In genomic region chr7:45769626-45770025, GRCh38 we compare ENCODE assay signal across 8 cellular contexts.
A peak's percentile ranks its signal among the peaks of the same experiment; 100 is the strongest.
DNase-seq lines count a peak whose midpoint lies in the region; ATAC-seq and TF ChIP-seq lines count a peak whose summit lies in the region.
"Not testable (repeated sequence)": the region's sequence is repeated elsewhere in the genome, so short reads cannot be mapped to it uniquely, and the experiment has no call there.

No MANE protein-coding gene starts in this region.

- H2BK20ac ChIP-seq in H9 (ENCODE audit: low read depth, low read length, poor library complexity, severe bottlenecking) = not testable (repeated sequence)

- not testable (repeated sequence) for H3K36me3 Mint-ChIP-seq in H9 (ENCODE audit: insufficient read depth in 1 of 3, low read depth in 3 of 3); activated T-helper 17 cell treated with anti-CD3 and anti-CD28 coated beads, Interleukin-2, amount 50 U/mL, for 72 hours (ENCODE audit: low read depth); dendritic cell treated with granulocyte-macrophage colony-stimulating factor and Interleukin-4, amounts not matched to agents 40 ng/mL and 50 ng/mL, for 4 days (ENCODE audit: low read depth); naive B cell

- ATAC-seq in activated T-helper 17 cell treated with anti-CD3 and anti-CD28 coated beads, Interleukin-2, amount 50 U/mL, for 72 hours (replicated peaks); right cardiac atrium; naive B cell (ENCODE audit: low read depth in 2 of 2): not testable (repeated sequence)

- H3K4me3 Mint-ChIP-seq in H9 = peak overlapping the region; percentile 85 to 92
- H3K4me3 Mint-ChIP-seq in activated T-helper 17 cell treated with anti-CD3 and anti-CD28 coated beads, Interleukin-2, amount 50 U/mL, for 72 hours = peak overlapping the region; percentile 86
- H3K4me3 Mint-ChIP-seq in dendritic cell treated with granulocyte-macrophage colony-stimulating factor and Interleukin-4, amounts not matched to agents 40 ng/mL and 50 ng/mL, for 4 days = peak overlapping the region; percentile 86
- H3K4me3 Mint-ChIP-seq in naive B cell = peak overlapping the region; percentile 84 to 97 (median 96)

- not testable (repeated sequence) for H2AK5ac ChIP-seq in H9 (ENCODE audit: insufficient read length, low read length)

- not testable (repeated sequence) for H3K9me3 ChIP-seq in H9 (ENCODE audit: control insufficient read depth, low read depth, low read length); Peyer's patch; right cardiac atrium (ENCODE audit: control insufficient read depth, low read length); smooth muscle cell (replicated peaks; ENCODE audit: low read depth)

- not testable (repeated sequence) for H2BK12ac ChIP-seq in H9 (ENCODE audit: insufficient read length, low read depth, low read length)

- peak overlapping the region; percentile 84; the same call in 1 of the 2 replicates for H3K27ac ChIP-seq in ACC112 (ENCODE audit: low read depth, low read length)
- H3K27ac ChIP-seq in H9 (ENCODE audit: insufficient read length, low read depth, low read length); right cardiac atrium (ENCODE audit: low read length): not testable (repeated sequence)
- H3K27ac ChIP-seq in Peyer's patch = peak overlapping the region; percentile 82 to 88 (median 87)
- peak overlapping the region; percentile 90 for H3K27ac ChIP-seq in smooth muscle cell (ENCODE audit: low read depth)

- not testable (repeated sequence) for H4K5ac ChIP-seq in H9 (ENCODE audit: insufficient read length, low read depth, low read length)

- not testable (repeated sequence) for H3K4ac ChIP-seq in H9 (ENCODE audit: low read depth, low read length)

- H3K79me2 ChIP-seq in ACC112 (ENCODE audit: control insufficient read depth, insufficient read depth, low read length, unreplicated experiment) = peaks cover 22% of the 10 kb centered on the region
- H3K79me2 ChIP-seq in H9 (ENCODE audit: insufficient read depth, low read length) = not testable (repeated sequence)
- H3K79me2 ChIP-seq in smooth muscle cell (ENCODE audit: low read depth) = peaks cover 16% of the 10 kb centered on the region

- not testable (repeated sequence) for H3K18ac ChIP-seq in H9 (ENCODE audit: insufficient read length, low read depth, low read length)

- H3K27me3 Mint-ChIP-seq in H9 (ENCODE audit: low read depth); activated T-helper 17 cell treated with anti-CD3 and anti-CD28 coated beads, Interleukin-2, amount 50 U/mL, for 72 hours; dendritic cell treated with granulocyte-macrophage colony-stimulating factor and Interleukin-4, amounts not matched to agents 40 ng/mL and 50 ng/mL, for 4 days; naive B cell: not testable (repeated sequence)

- not testable (repeated sequence) for H4K8ac ChIP-seq in H9 (replicated peaks; ENCODE audit: insufficient read length, low read depth, low read length)

- not testable (repeated sequence) for H3F3A ChIP-seq in smooth muscle cell (ENCODE audit: low read depth)

- H3K27ac Mint-ChIP-seq in H9 (peak overlapping the region in 2 of 3 experiments; percentile 96 to 99; a peak in 3 of 7 replicates), naive B cell (peak overlapping the region; percentile 96 to 100 (median 99))
- H3K27ac Mint-ChIP-seq in activated T-helper 17 cell treated with anti-CD3 and anti-CD28 coated beads, Interleukin-2, amount 50 U/mL, for 72 hours = peak overlapping the region; percentile 96
- peak overlapping the region; percentile 97 for H3K27ac Mint-ChIP-seq in dendritic cell treated with granulocyte-macrophage colony-stimulating factor and Interleukin-4, amounts not matched to agents 40 ng/mL and 50 ng/mL, for 4 days

- H3K9me3 Mint-ChIP-seq in H9; activated T-helper 17 cell treated with anti-CD3 and anti-CD28 coated beads, Interleukin-2, amount 50 U/mL, for 72 hours; dendritic cell treated with granulocyte-macrophage colony-stimulating factor and Interleukin-4, amounts not matched to agents 40 ng/mL and 50 ng/mL, for 4 days; naive B cell: not testable (repeated sequence)

- not testable (repeated sequence) for H3K79me1 ChIP-seq in H9 (ENCODE audit: insufficient read depth, low read depth, low read length, poor library complexity, severe bottlenecking)

- H3K27me3 ChIP-seq in ACC112 (ENCODE audit: insufficient read depth, low read length); H9 (ENCODE audit: insufficient read depth, low read length); Peyer's patch; right cardiac atrium (ENCODE audit: control insufficient read depth, insufficient read depth); smooth muscle cell (ENCODE audit: low read depth): not testable (repeated sequence)

- H3K23me2 ChIP-seq in H9 (ENCODE audit: insufficient read length, low read depth, low read length, poor library complexity, severe bottlenecking) = not testable (repeated sequence)

- not testable (repeated sequence) for H2BK120ac ChIP-seq in H9 (ENCODE audit: low read depth, low read length, poor library complexity, severe bottlenecking)

- H3K9ac ChIP-seq in H9 (ENCODE audit: extremely low read depth, insufficient read length, low read length) = not testable (repeated sequence)
- H3K9ac ChIP-seq in smooth muscle cell (ENCODE audit: low read depth) = peak overlapping the region; percentile 93

- not testable (repeated sequence) for H3K36me3 ChIP-seq in ACC112 (ENCODE audit: insufficient read depth, low read length); Peyer's patch; smooth muscle cell (ENCODE audit: low read depth)

- not testable (repeated sequence) for H2BK15ac ChIP-seq in H9 (ENCODE audit: low read depth, low read length)

- H3K4me2 ChIP-seq in H9 (ENCODE audit: insufficient read depth, insufficient read length, low read length) = not testable (repeated sequence)
- H3K4me2 ChIP-seq in smooth muscle cell = peak overlapping the region; percentile 100

- H3K4me3 ChIP-seq in ACC112 (ENCODE audit: low read depth, low read length) (peak overlapping the region; percentile 97), Peyer's patch (peak overlapping the region in 1 of 4 donors; percentile 75), smooth muscle cell (peak overlapping the region; percentile 98)
- not testable (repeated sequence) for H3K4me3 ChIP-seq in right cardiac atrium (ENCODE audit: low read length)

- not testable (repeated sequence) for H4K20me1 ChIP-seq in H9 (ENCODE audit: control insufficient read depth, insufficient read depth, insufficient read length); smooth muscle cell (ENCODE audit: low read depth)

- no CpG with 5 or more reads among the region's 20 CpGs for WGBS in H9 (ENCODE audit: extremely low coverage, insufficient read length, low lambda C conversion rate)
- WGBS in right cardiac atrium = 96% methylated on average over 20 of the region's 20 CpGs
- WGBS in smooth muscle cell (ENCODE audit: low lambda C conversion rate) = 98% methylated on average over 20 of the region's 20 CpGs

- not testable (repeated sequence) for H3K56ac ChIP-seq in H9 (ENCODE audit: insufficient read length, low read depth, low read length)

- not testable (repeated sequence) for H2BK5ac ChIP-seq in H9 (ENCODE audit: insufficient read length, low read length)

- not testable (repeated sequence) for H2AFZ ChIP-seq in ACC112 (ENCODE audit: low read length, unreplicated experiment); H9 (ENCODE audit: low read length); smooth muscle cell (ENCODE audit: low read depth)

- not testable (repeated sequence) for H3K14ac ChIP-seq in H9 (ENCODE audit: insufficient read depth, low read length)

- intact Hi-C loops in dendritic cell treated with granulocyte-macrophage colony-stimulating factor and Interleukin-4, amounts not matched to agents 40 ng/mL and 50 ng/mL, for 4 days (cut with micrococcal nuclease); right cardiac atrium (cut with DNase I): not testable (repeated sequence)

- H4K91ac ChIP-seq in H9 (ENCODE audit: insufficient read length, low read depth, low read length) = not testable (repeated sequence)

- TF ChIP-seq CTCF in H9 (conservative IDR thresholded peaks at IDR 0.05); Peyer's patch (IDR thresholded peaks at IDR 0.05); smooth muscle cell (IDR thresholded peaks at IDR 0.05; ENCODE audit: borderline replicate concordance, insufficient read depth, poor library complexity, severe bottlenecking): not testable (repeated sequence)

- TF ChIP-seq POLR2A in Peyer's patch (IDR thresholded peaks at IDR 0.05) = not testable (repeated sequence)

- H3T11ph ChIP-seq in H9 (ENCODE audit: low read length) = not testable (repeated sequence)

- not testable (repeated sequence) for DNase-seq in H9; naive B cell; smooth muscle cell (lab: John Stamatoyannopoulos, UW; ENCODE audit: unreplicated experiment)
- DNase-seq in Peyer's patch (peak in 1 of 3 donors; percentile 50), right cardiac atrium (peak in 2 of 3 donors; percentile 49 to 54)

- H3K4me1 Mint-ChIP-seq in H9; activated T-helper 17 cell treated with anti-CD3 and anti-CD28 coated beads, Interleukin-2, amount 50 U/mL, for 72 hours; dendritic cell treated with granulocyte-macrophage colony-stimulating factor and Interleukin-4, amounts not matched to agents 40 ng/mL and 50 ng/mL, for 4 days (ENCODE audit: low read depth): not testable (repeated sequence)
- H3K4me1 Mint-ChIP-seq in naive B cell = peaks cover 0 to 18% (median 13%) of the 10 kb centered on the region in 3 donors

- H3K23ac ChIP-seq in H9 (ENCODE audit: insufficient read length, low read depth, low read length) = not testable (repeated sequence)

- not testable (repeated sequence) for H3K4me1 ChIP-seq in ACC112 (ENCODE audit: control insufficient read depth, insufficient read depth, low read length, unreplicated experiment); H9 (ENCODE audit: insufficient read depth, low read length); Peyer's patch; right cardiac atrium (ENCODE audit: control insufficient read depth, insufficient read depth, low read length); smooth muscle cell (ENCODE audit: low read depth)
